ENCODE assay signal across 8 cellular contexts in genomic region chr17:81701288-81702071, GRCh38. TPM values are rescaled to one million over a fixed set of nuclear protein-coding genes. Genes with fewer than 3 reads are reported as not detected.
DNase-seq lines count a peak whose midpoint lies in the region; ATAC-seq and TF ChIP-seq lines count a peak whose summit lies in the region.

No MANE protein-coding gene starts in this region.

- no peak for ATAC-seq in HG03442 (IDR thresholded peaks at IDR 0.05; ENCODE audit: unreplicated experiment)

- DNase-seq in T-helper 1 cell, result no peak
- DNase-seq in RPMI8226, result peak; percentile 39
- DNase-seq in esophagus squamous epithelium (lab: John Stamatoyannopoulos, UW), result no peak
- peak; percentile 75 for DNase-seq in spleen
- no peak for DNase-seq in DMS153 treated with DMSO at 0.1 percent for 48 hours (lab: John Stamatoyannopoulos, UW; ENCODE audit: unreplicated experiment)
- no peak for DNase-seq in NCI-H2107 treated with DMSO at 0.1 percent for 48 hours (lab: John Stamatoyannopoulos, UW; ENCODE audit: unreplicated experiment)

- H3K4me1 ChIP-seq in esophagus squamous epithelium (peaks cover 25 to 42% (median 30%) of the 10 kb centered on the region in 3 donors), spleen (peaks cover 22 to 56% (median 39%) of the 10 kb centered on the region in 6 donors)

- H3K27me3 ChIP-seq in esophagus squamous epithelium (no peaks in the 10 kb centered on the region), spleen (replicated peaks in 1 of 7) (no peaks in the 10 kb centered on the region)

- H3K4me1 Mint-ChIP-seq in T-helper 1 cell treated with Interleukin-12 subunit alpha and Interleukin-12 subunit beta and Interleukin-4 antibody, amounts not matched to agents 30 μg/mL and 1 μg/mL, for 36 hours (ENCODE audit: low read depth), result peaks cover 12% of the 10 kb centered on the region

- H3K36me3 ChIP-seq in esophagus squamous epithelium (peaks cover 28 to 75% (median 51%) of the 10 kb centered on the region in 3 donors), spleen (peaks cover 0 to 78% (median 68%) of the 10 kb centered on the region in 6 donors)

- H3K4me3 ChIP-seq in esophagus squamous epithelium (peak overlapping the region in 2 of 4 donors; percentile 63 to 95), spleen (peak overlapping the region in 6 of 8 donors; percentile 84 to 98 (median 96))

- TF ChIP-seq CTCF in esophagus squamous epithelium (IDR thresholded peaks at IDR 0.05) (no peak), spleen (IDR thresholded peaks at IDR 0.05 in 8 of 11, conservative IDR thresholded peaks at IDR 0.05 in 3 of 11) (no peak)

- peak overlapping the region; percentile 90 for H3K4me3 Mint-ChIP-seq in T-helper 1 cell treated with Interleukin-12 subunit alpha and Interleukin-12 subunit beta and Interleukin-4 antibody, amounts not matched to agents 30 μg/mL and 1 μg/mL, for 36 hours

- TF ChIP-seq POLR2A in esophagus squamous epithelium (IDR thresholded peaks at IDR 0.05), result no peak
- no peak for TF ChIP-seq POLR2A in spleen (IDR thresholded peaks at IDR 0.05)

- WGBS in esophagus squamous epithelium, 2 donors, result 54 to 67% methylated on average over 8 to 18 of the region's 23 CpGs
- WGBS in spleen, 5 donors, result 68 to 81% (median 76%) methylated on average over 15 to 23 of the region's 23 CpGs

- H3K36me3 Mint-ChIP-seq in T-helper 1 cell treated with Interleukin-12 subunit alpha and Interleukin-12 subunit beta and Interleukin-4 antibody, amounts not matched to agents 30 μg/mL and 1 μg/mL, for 36 hours (ENCODE audit: low read depth), result peaks cover 39% of the 10 kb centered on the region

- intact Hi-C loops in esophagus squamous epithelium (cut with DNase I) (no loop called here), spleen (cut with DNase I; ENCODE audit: low total_unique reads) (no loop called here)

- H3K27ac Mint-ChIP-seq in T-helper 1 cell treated with Interleukin-12 subunit alpha and Interleukin-12 subunit beta and Interleukin-4 antibody, amounts not matched to agents 30 μg/mL and 1 μg/mL, for 36 hours, result no peak overlapping the region

- H3K9me3 ChIP-seq in esophagus squamous epithelium (no peaks in the 10 kb centered on the region), spleen (no peaks in the 10 kb centered on the region)

- no peaks in the 10 kb centered on the region for H3K27me3 Mint-ChIP-seq in T-helper 1 cell treated with Interleukin-12 subunit alpha and Interleukin-12 subunit beta and Interleukin-4 antibody, amounts not matched to agents 30 μg/mL and 1 μg/mL, for 36 hours (ENCODE audit: low read depth)

- H3K27ac ChIP-seq in esophagus squamous epithelium (peak overlapping the region in 3 of 4 donors; percentile 95 to 97 (median 96)), spleen (peak overlapping the region in 3 of 8 donors; percentile 96 to 98 (median 97))

- no peaks in the 10 kb centered on the region for H3K9me3 Mint-ChIP-seq in T-helper 1 cell treated with Interleukin-12 subunit alpha and Interleukin-12 subunit beta and Interleukin-4 antibody, amounts not matched to agents 30 μg/mL and 1 μg/mL, for 36 hours

RNA-seq across cellular contexts. Expression of gene MRPL12, which starts 1.7 kb away (rescaled TPM):
- total RNA-seq in esophagus squamous epithelium (100 to 1,000 TPM in 1 of 4 donors, 10 to 100 TPM in 3; 69.6 to 115 (median 79.9) TPM), spleen (10 to 100 TPM; 36.2 to 68.5 (median 43.2) TPM)
- polyA plus RNA-seq in spleen, result 100 to 1,000 TPM in 2 of 3 donors, 10 to 100 TPM in 1; 71.7 to 160 (median 121) TPM

RNA-seq across cellular contexts. Expression of gene SLC25A10, which starts 10.6 kb away (rescaled TPM):
- 10 to 100 TPM; 23.3 to 49.3 (median 37.1) TPM for total RNA-seq in esophagus squamous epithelium
- total RNA-seq in spleen, result 1 to 10 TPM; 2.9 to 7.5 (median 3.7) TPM
- 1 to 10 TPM; 4.7 to 7.7 (median 6.9) TPM for polyA plus RNA-seq in spleen

RNA-seq across cellular contexts. Expression of gene HGS, which starts 17.7 kb away (rescaled TPM):
- total RNA-seq in esophagus squamous epithelium, result 10 to 100 TPM; 48.2 to 86.8 (median 84.0) TPM
- 100 to 1,000 TPM in 4 of 7 donors, 10 to 100 TPM in 3; 62.3 to 134 (median 106) TPM for total RNA-seq in spleen
- 100 to 1,000 TPM in 2 of 3 donors, 10 to 100 TPM in 1; 61.3 to 133 (median 119) TPM for polyA plus RNA-seq in spleen

RNA-seq across cellular contexts. Expression of gene ARL16, which starts 17.9 kb away (rescaled TPM):
- total RNA-seq in esophagus squamous epithelium (10 to 100 TPM; 19.1 to 34.3 (median 27.9) TPM), spleen (10 to 100 TPM; 22.5 to 36.6 (median 29.1) TPM)
- polyA plus RNA-seq in spleen, result 10 to 100 TPM; 56.0 to 93.5 (median 79.8) TPM

RNA-seq across cellular contexts. Expression of gene CCDC137, which starts 34.9 kb away (rescaled TPM):
- 10 to 100 TPM; 18.2 to 25.6 (median 21.4) TPM for total RNA-seq in esophagus squamous epithelium
- total RNA-seq in spleen, result 10 to 100 TPM; 10.7 to 24.2 (median 19.0) TPM
- polyA plus RNA-seq in spleen, result 10 to 100 TPM; 20.7 to 40.1 (median 21.4) TPM

Comparison
In these comparisons a context has a peak if more than half of its experiments do, and no peak if none do; other contexts are left out.
1. DNase-seq: peak in RPMI8226 (single experiment) and spleen (single experiment); none in T-helper 1 cell (0 of 5), esophagus squamous epithelium (single experiment), DMS153 treated with DMSO at 0.1 percent for 48 hours (single experiment) and NCI-H2107 treated with DMSO at 0.1 percent for 48 hours (single experiment).